ENCODE assay signal across 10 cellular contexts in genomic region chr22:39332441-39333064, GRCh38. TPM values are rescaled to one million over a fixed set of nuclear protein-coding genes. Genes with fewer than 3 reads are reported as not detected.
DNase-seq lines count a peak whose midpoint lies in the region; ATAC-seq, FAIRE-seq and TF ChIP-seq lines count a peak whose summit lies in the region.
"Had no signal": no experiment of that assay in that cellular context is flagged by ENCODE, and none has a peak within 500 bp of the region (broad histone marks: within the 10 kb centered on the region; RNA-seq: fewer than 3 reads in every experiment).

No MANE protein-coding gene starts in this region.

- CTCF ChIA-PET in activated CD8-positive, alpha-beta T cell treated with anti-CD3 and anti-CD28 coated beads for 36 hours (lab: Charles Lee) = interaction anchor here (1.6 to 7.8 kb wide), 6 partner anchors 9 to 196 kb away, joined by 5 to 66 read pairs (median 13); partner anchors contain the start of gene RPL3
- CTCF ChIA-PET in activated CD8-positive, alpha-beta T cell treated with anti-CD3 and anti-CD28 coated beads, Interleukin-2, amount 10 ng/mL, durations not matched to agents 7 days and 5 days (lab: Charles Lee) = interaction anchor here (0.7 to 4.5 kb wide), 8 partner anchors 10 to 411 kb away, joined by 3 to 40 read pairs (median 8); partner anchors contain the start of genes RPL3 and SYNGR1
- CTCF ChIA-PET in GM12878 (lab: Yijun Ruan, JAX) = interaction anchor here (0.6 to 5.6 kb wide), 19 partner anchors 10 to 441 kb away, joined by 3 to 62 read pairs (median 5); partner anchors contain the start of genes RPL3 and SYNGR1
- CTCF ChIA-PET in WTC11 (lab: Charles Lee) = interaction anchor here (1.2 to 4.4 kb wide), 12 partner anchors 10 to 196 kb away, joined by 3 to 64 read pairs (median 11); partner anchors contain the start of genes RPL3 and SYNGR1

- no peaks in the 10 kb centered on the region for H4K20me1 ChIP-seq in GM12878 (ENCODE audit: control insufficient read depth, insufficient read depth)

- no peaks in the 10 kb centered on the region for H3K36me3 Mint-ChIP-seq in activated CD8-positive, alpha-beta T cell treated with anti-CD3 and anti-CD28 coated beads for 36 hours (ENCODE audit: low read depth)
- H3K36me3 Mint-ChIP-seq in activated CD8-positive, alpha-beta T cell treated with anti-CD3 and anti-CD28 coated beads, Interleukin-2, amount 10 ng/mL, durations not matched to agents 7 days and 5 days (ENCODE audit: low read depth) = no peaks in the 10 kb centered on the region
- H3K36me3 Mint-ChIP-seq in WTC11 = no peaks in the 10 kb centered on the region

- H3K27ac ChIP-seq in GM12878 (ENCODE audit: control insufficient read depth, insufficient read depth) (no peak overlapping the region), stomach (peak overlapping the region; percentile 37 to 75 (median 61))
- H3K27ac ChIP-seq: ascending aorta had no signal

- no peak overlapping the region for H3K9ac ChIP-seq in GM12878 (ENCODE audit: control insufficient read depth, insufficient read depth, low read length)

- H3K79me2 ChIP-seq in GM12878 (ENCODE audit: control insufficient read depth, insufficient read depth, low read length) = no peaks in the 10 kb centered on the region

- peak overlapping the region; percentile 70 for H2AFZ ChIP-seq in GM12878 (ENCODE audit: control insufficient read depth, low read depth, low read length)

- TF ChIP-seq POLR2A in GM12878 (IDR thresholded peaks at IDR 0.05; ENCODE audit: low read depth, low read length) (no peak), stomach (IDR thresholded peaks at IDR 0.05) (no peak)

- peaks cover 16% of the 10 kb centered on the region for H3K4me1 Mint-ChIP-seq in activated CD8-positive, alpha-beta T cell treated with anti-CD3 and anti-CD28 coated beads for 36 hours (ENCODE audit: low read depth)
- peaks cover 5% of the 10 kb centered on the region for H3K4me1 Mint-ChIP-seq in activated CD8-positive, alpha-beta T cell treated with anti-CD3 and anti-CD28 coated beads, Interleukin-2, amount 10 ng/mL, durations not matched to agents 7 days and 5 days (ENCODE audit: low read depth)
- no peaks in the 10 kb centered on the region for H3K4me1 Mint-ChIP-seq in WTC11

- POLR2A ChIA-PET in activated CD8-positive, alpha-beta T cell treated with anti-CD3 and anti-CD28 coated beads for 36 hours (lab: Charles Lee) = interaction anchor here (5.9 kb wide), 1 partner anchor 15 kb away, joined by 47 read pairs; the partner anchor contains the start of gene RPL3
- POLR2A ChIA-PET in activated CD8-positive, alpha-beta T cell treated with anti-CD3 and anti-CD28 coated beads, Interleukin-2, amount 10 ng/mL, durations not matched to agents 7 days and 5 days (lab: Charles Lee) = interaction anchor here (3.7 kb wide), 1 partner anchor 13 kb away, joined by 19 read pairs; the partner anchor contains the start of gene RPL3
- POLR2A ChIA-PET in GM12878 (lab: Charles Lee) (interaction anchor here (0.8 to 4.0 kb wide), 3 partner anchors 13 to 187 kb away, joined by 3 to 32 read pairs (median 4); partner anchors contain the start of genes MIEF1 and RPL3), WTC11 (lab: Charles Lee) (no interaction called here)

- no peaks in the 10 kb centered on the region for H3K9me3 Mint-ChIP-seq in activated CD8-positive, alpha-beta T cell treated with anti-CD3 and anti-CD28 coated beads for 36 hours
- no peaks in the 10 kb centered on the region for H3K9me3 Mint-ChIP-seq in activated CD8-positive, alpha-beta T cell treated with anti-CD3 and anti-CD28 coated beads, Interleukin-2, amount 10 ng/mL, durations not matched to agents 7 days and 5 days (ENCODE audit: insufficient read depth)
- no peaks in the 10 kb centered on the region for H3K9me3 Mint-ChIP-seq in WTC11

- H3K4me3 ChIP-seq in GM12878 (no peak overlapping the region), stomach (no peak overlapping the region)
- H3K4me3 ChIP-seq: ascending aorta had no signal

- SMC1A ChIA-PET in GM12878 (lab: Charles Lee; ENCODE audit: uncharacterized antibody, unreplicated experiment) = interaction anchor here (1.0 to 3.8 kb wide), 7 partner anchors 10 to 197 kb away, joined by 3 to 36 read pairs (median 6); partner anchors contain the start of gene RPL3

- no peak for TF ChIP-seq CTCF in activated CD8-positive, alpha-beta T cell treated with anti-CD3 and anti-CD28 coated beads for 36 hours (IDR thresholded peaks at IDR 0.05)
- TF ChIP-seq CTCF in GM12878 (IDR thresholded peaks at IDR 0.05 in 2 of 3, conservative IDR thresholded peaks at IDR 0.05 in 1 of 3; ENCODE audit: control insufficient read depth in 2 of 3, extremely low read depth in 1 of 3, insufficient read depth in 1 of 3, low read depth in 3 of 3, low read length in 3 of 3) = no peak
- TF ChIP-seq CTCF in stomach (IDR thresholded peaks at IDR 0.05) = no peak
- TF ChIP-seq CTCF in WTC11 (IDR thresholded peaks at IDR 0.05) = no peak

- DNase-seq in activated CD8-positive, alpha-beta T cell treated with anti-CD3 and anti-CD28 coated beads for 36 hours = no peak
- DNase-seq in activated CD8-positive, alpha-beta T cell treated with anti-CD3 and anti-CD28 coated beads, Interleukin-2, amount 10 ng/mL, durations not matched to agents 7 days and 5 days = no peak
- DNase-seq in GM12878 (ENCODE audit: low read depth, low spot score) (peak; percentile 36), left lobe of liver (ENCODE audit: low spot score) (peak; percentile 56), stomach (peak; percentile 63), cerebellar nuclear complex (lab: John Stamatoyannopoulos, UW) (no peak), frontal cortex (ENCODE audit: low spot score in 2 of 2) (no peak), WTC11 (ENCODE audit: low spot score) (no peak)
- DNase-seq: NCI-H2081 treated with DMSO at 0.1 percent for 48 hours had no signal

- WGBS in GM12878 (ENCODE audit: insufficient coverage, insufficient replicate concordance, low lambda C conversion rate, missing lambda C conversion rate) = 58% methylated on average over 5 of the region's 5 CpGs
- WGBS in stomach, 5 donors = 18 to 44% (median 35%) methylated on average over 5 of the region's 5 CpGs

- H3K36me3 ChIP-seq in GM12878 (ENCODE audit: control insufficient read depth in 2 of 2, insufficient read depth in 2 of 2, low read length in 1 of 2) (no peaks in the 10 kb centered on the region), stomach (no peaks in the 10 kb centered on the region)
- H3K36me3 ChIP-seq: ascending aorta had no signal

- FAIRE-seq in GM12878 (lab: Jason Lieb, UNC) (no peak), frontal cortex (lab: Jason Lieb, UNC) (no peak)

- TF ChIP-seq RAD21 in GM12878 (IDR thresholded peaks at IDR 0.05; ENCODE audit: insufficient read depth, low read depth, low read length) = no peak

- no peaks in the 10 kb centered on the region for H3K27me3 ChIP-seq in GM12878 (replicated peaks in 1 of 2; ENCODE audit: control insufficient read depth in 2 of 2, insufficient read depth in 2 of 2, low read length in 1 of 2)
- no peaks in the 10 kb centered on the region for H3K27me3 ChIP-seq in stomach
- H3K27me3 ChIP-seq: ascending aorta had no signal

- no peak overlapping the region for H3K4me2 ChIP-seq in GM12878 (ENCODE audit: control insufficient read depth, insufficient read depth)

- no peaks in the 10 kb centered on the region for H3K27me3 Mint-ChIP-seq in activated CD8-positive, alpha-beta T cell treated with anti-CD3 and anti-CD28 coated beads for 36 hours
- H3K27me3 Mint-ChIP-seq in activated CD8-positive, alpha-beta T cell treated with anti-CD3 and anti-CD28 coated beads, Interleukin-2, amount 10 ng/mL, durations not matched to agents 7 days and 5 days (ENCODE audit: low read depth) = no peaks in the 10 kb centered on the region
- no peaks in the 10 kb centered on the region; the same call in 1 of the 2 replicates for H3K27me3 Mint-ChIP-seq in WTC11 (ENCODE audit: low read depth)

- BruUV-seq in GM12878 (replicated peaks; lab: Mats Ljungman, UMichigan) = no TSS peak

- in situ Hi-C loops in GM12878 (cut with MboI) = no loop called here

- no peak for TF ChIP-seq EP300 in GM12878 (IDR thresholded peaks at IDR 0.05; ENCODE audit: borderline replicate concordance in 1 of 2, control insufficient read depth in 1 of 2, low read depth in 2 of 2, low read length in 2 of 2)
- TF ChIP-seq EP300 in stomach (IDR thresholded peaks at IDR 0.05) = no peak

- H3K9me3 ChIP-seq in GM12878 (replicated peaks; ENCODE audit: control insufficient read depth, insufficient read depth, low read length) (no peaks in the 10 kb centered on the region), stomach (no peaks in the 10 kb centered on the region)
- H3K9me3 ChIP-seq: ascending aorta had no signal

- H3K4me1 ChIP-seq in GM12878 (ENCODE audit: control insufficient read depth, insufficient read depth, low read length) (no peaks in the 10 kb centered on the region), stomach (peaks cover 0 to 21% (median 7%) of the 10 kb centered on the region in 4 donors)
- H3K4me1 ChIP-seq: ascending aorta had no signal

- RAD21 ChIA-PET in GM12878 (lab: Charles Lee; ENCODE audit: unreplicated experiment) = interaction anchor here (0.8 to 2.9 kb wide), 8 partner anchors 11 to 197 kb away, joined by 3 to 10 read pairs (median 5); partner anchors contain the start of gene RPL3

- no peak overlapping the region for H3K27ac Mint-ChIP-seq in activated CD8-positive, alpha-beta T cell treated with anti-CD3 and anti-CD28 coated beads for 36 hours
- no peak overlapping the region for H3K27ac Mint-ChIP-seq in activated CD8-positive, alpha-beta T cell treated with anti-CD3 and anti-CD28 coated beads, Interleukin-2, amount 10 ng/mL, durations not matched to agents 7 days and 5 days
- H3K27ac Mint-ChIP-seq in WTC11 = no peak overlapping the region

- intact Hi-C loops in activated CD8-positive, alpha-beta T cell treated with anti-CD3 and anti-CD28 coated beads for 36 hours (cut with micrococcal nuclease) = no loop called here
- intact Hi-C loops in GM12878 (cut with micrococcal nuclease; ENCODE audit: unreplicated experiment) (no loop called here), stomach (cut with DNase I; ENCODE audit: low total_unique reads) (no loop called here)

- no peak overlapping the region for H3K4me3 Mint-ChIP-seq in activated CD8-positive, alpha-beta T cell treated with anti-CD3 and anti-CD28 coated beads for 36 hours
- H3K4me3 Mint-ChIP-seq in activated CD8-positive, alpha-beta T cell treated with anti-CD3 and anti-CD28 coated beads, Interleukin-2, amount 10 ng/mL, durations not matched to agents 7 days and 5 days = no peak overlapping the region
- no peak overlapping the region for H3K4me3 Mint-ChIP-seq in WTC11

- peak; percentile 34 for ATAC-seq in activated CD8-positive, alpha-beta T cell treated with anti-CD3 and anti-CD28 coated beads for 36 hours
- ATAC-seq in activated CD8-positive, alpha-beta T cell treated with anti-CD3 and anti-CD28 coated beads, Interleukin-2, amount 10 ng/mL, durations not matched to agents 7 days and 5 days = no peak
- ATAC-seq in GM12878 (peak; percentile 93), left lobe of liver (peak; percentile 90), WTC11 (no peak)

RNA-seq across cellular contexts. Expression of gene RPL3, which starts 13.1 kb away (rescaled TPM):
- total RNA-seq in activated CD8-positive, alpha-beta T cell treated with anti-CD3 and anti-CD28 coated beads for 36 hours = 1,000 to 10,000 TPM; 3,563 to 3,599 TPM
- total RNA-seq in activated CD8-positive, alpha-beta T cell treated with anti-CD3 and anti-CD28 coated beads, Interleukin-2, amount 10 ng/mL, durations not matched to agents 7 days and 5 days = 1,000 to 10,000 TPM; 1,693 to 1,717 TPM
- total RNA-seq in GM12878 (2013; cell fraction: nucleolus; rRNA removed) = 617 and 660 TPM in 2 replicates
- total RNA-seq in GM12878 (2014; rRNA removed) = 3,609 and 4,063 TPM in 2 replicates
- 4,008 and 4,055 TPM in 2 replicates for total RNA-seq in GM12878 (2014; rRNA removed; fragmentation: Illumina TruSeq; extraction: Trizol)
- total RNA-seq in GM12878 (2021) = 3,311 and 3,339 TPM in 2 replicates
- 2,680 TPM for polyA plus RNA-seq in GM12878 (2011; ENCODE audit: low read depth)
- polyA plus RNA-seq in GM12878 (2011; rRNA removed) = 2,932 and 3,630 TPM in 2 replicates
- polyA plus RNA-seq in GM12878 (2011; cell fraction: cytosol; rRNA removed) = 4,949 and 6,264 TPM in 2 replicates
- polyA plus RNA-seq in GM12878 (2011; cell fraction: nucleus; rRNA removed) = 2,731 and 2,827 TPM in 2 replicates
- polyA plus RNA-seq in GM12878 (2012) = 5,254 and 5,686 TPM in 2 replicates
- 2,337 and 3,976 TPM in 2 replicates for polyA plus RNA-seq in GM12878 (2014; fragmentation: Illumina TruSeq; extraction: Trizol)
- polyA plus RNA-seq in GM12878 (2014; fragmentation: Nextera tagmentation; extraction: Ambion mirVana) = 1,000 to 10,000 TPM; 4,597 to 6,791 TPM
- polyA plus RNA-seq in GM12878 (2014; rRNA removed) = 4,251 and 4,350 TPM in 2 replicates
- 1,000 to 10,000 TPM; 1,534 to 1,710 TPM for polyA plus RNA-seq in GM12878 (2016; fragmentation: Nextera tagmentation; extraction: Ambion mirVana)
- polyA minus RNA-seq in GM12878 (2011; rRNA and poly(A)+ RNA removed) = 2,132 and 3,515 TPM in 2 replicates
- polyA minus RNA-seq in GM12878 (2011; cell fraction: cytosol; rRNA and poly(A)+ RNA removed) = 930 and 947 TPM in 2 replicates
- 567 and 823 TPM in 2 replicates for polyA minus RNA-seq in GM12878 (2011; cell fraction: nucleus; rRNA and poly(A)+ RNA removed)
- total RNA-seq in left lobe of liver = 862 TPM
- total RNA-seq in stomach = 1,000 to 10,000 TPM in 4 of 5 donors, 100 to 1,000 TPM in 1; 940 to 2,730 (median 1,959) TPM
- 1,000 to 10,000 TPM; 2,938 to 5,267 (median 3,478) TPM for polyA plus RNA-seq in stomach
- total RNA-seq in frontal cortex = 1,897 TPM
- 3,009 to 3,279 TPM (median 3,249 TPM) in 3 replicates for total RNA-seq in WTC11 (2021)

RNA-seq across cellular contexts. Expression of gene SYNGR1, which starts 17.2 kb away (rescaled TPM):
- total RNA-seq in activated CD8-positive, alpha-beta T cell treated with anti-CD3 and anti-CD28 coated beads for 36 hours = 1 to 10 TPM; 2.4 to 3.8 TPM
- total RNA-seq in activated CD8-positive, alpha-beta T cell treated with anti-CD3 and anti-CD28 coated beads, Interleukin-2, amount 10 ng/mL, durations not matched to agents 7 days and 5 days = under 1 TPM; 0.24 to 0.37 TPM
- 13.0 and 13.2 TPM in 2 replicates for total RNA-seq in GM12878 (2013; cell fraction: nucleolus; rRNA removed)
- total RNA-seq in GM12878 (2014; rRNA removed) (2.8 and 4.7 TPM in 2 replicates), GM12878 (2014; rRNA removed; fragmentation: Illumina TruSeq; extraction: Trizol) (2.0 and 2.5 TPM in 2 replicates), GM12878 (2021) (6.6 and 6.7 TPM in 2 replicates), left lobe of liver (2.9 TPM), stomach (1 to 10 TPM in 4 of 5 donors, under 1 TPM in 1; 0.45 to 9.3 (median 5.2) TPM), frontal cortex (50.1 TPM), WTC11 (2021) (26.5 to 35.3 TPM (median 28.7 TPM) in 3 replicates)
- polyA plus RNA-seq in GM12878 (2011; ENCODE audit: low read depth) = 1.1 TPM
- polyA plus RNA-seq in GM12878 (2011; rRNA removed) (0.33 and 0.87 TPM in 2 replicates), GM12878 (2014; fragmentation: Illumina TruSeq; extraction: Trizol) (0.84 and 2.4 TPM in 2 replicates), GM12878 (2014; fragmentation: Nextera tagmentation; extraction: Ambion mirVana) (1 to 10 TPM; 1.4 to 1.7 TPM), GM12878 (2014; rRNA removed) (8.3 and 9.2 TPM in 2 replicates), GM12878 (2016; fragmentation: Nextera tagmentation; extraction: Ambion mirVana) (1 to 10 TPM; 5.7 to 6.2 TPM), stomach (10 to 100 TPM in 1 of 3 donors, 1 to 10 TPM in 2; 7.3 to 18.1 (median 7.8) TPM)
- polyA plus RNA-seq in GM12878 (2011; cell fraction: cytosol; rRNA removed) = 1.1 and 2.2 TPM in 2 replicates
- 1.8 and 3.1 TPM in 2 replicates for polyA plus RNA-seq in GM12878 (2011; cell fraction: nucleus; rRNA removed)
- polyA plus RNA-seq in GM12878 (2012) = 1.4 and 2.9 TPM in 2 replicates
- polyA minus RNA-seq in GM12878 (2011; rRNA and poly(A)+ RNA removed) = 0.52 and 1.8 TPM in 2 replicates
- polyA minus RNA-seq in GM12878 (2011; cell fraction: cytosol; rRNA and poly(A)+ RNA removed) = not detected in 2 replicates
- 0.19 and 0.97 TPM in 2 replicates for polyA minus RNA-seq in GM12878 (2011; cell fraction: nucleus; rRNA and poly(A)+ RNA removed)

Comparison
In these comparisons a context has a peak if more than half of its experiments do, and no peak if none do; other contexts are left out.
1. ATAC-seq: peak in activated CD8-positive, alpha-beta T cell treated with anti-CD3 and anti-CD28 coated beads for 36 hours (single experiment), GM12878 (single experiment) and left lobe of liver (single experiment); none in activated CD8-positive, alpha-beta T cell treated with anti-CD3 and anti-CD28 coated beads, Interleukin-2, amount 10 ng/mL, durations not matched to agents 7 days and 5 days (single experiment) and WTC11 (single experiment).
2. DNase-seq: peak in GM12878 (single experiment), left lobe of liver (single experiment) and stomach (single experiment); none in activated CD8-positive, alpha-beta T cell treated with anti-CD3 and anti-CD28 coated beads for 36 hours (single experiment), activated CD8-positive, alpha-beta T cell treated with anti-CD3 and anti-CD28 coated beads, Interleukin-2, amount 10 ng/mL, durations not matched to agents 7 days and 5 days (single experiment), cerebellar nuclear complex (0 of 2), frontal cortex (0 of 2) and WTC11 (single experiment).